8 cellular contexts compared by ENCODE assay signal in the genomic region with DNA sequence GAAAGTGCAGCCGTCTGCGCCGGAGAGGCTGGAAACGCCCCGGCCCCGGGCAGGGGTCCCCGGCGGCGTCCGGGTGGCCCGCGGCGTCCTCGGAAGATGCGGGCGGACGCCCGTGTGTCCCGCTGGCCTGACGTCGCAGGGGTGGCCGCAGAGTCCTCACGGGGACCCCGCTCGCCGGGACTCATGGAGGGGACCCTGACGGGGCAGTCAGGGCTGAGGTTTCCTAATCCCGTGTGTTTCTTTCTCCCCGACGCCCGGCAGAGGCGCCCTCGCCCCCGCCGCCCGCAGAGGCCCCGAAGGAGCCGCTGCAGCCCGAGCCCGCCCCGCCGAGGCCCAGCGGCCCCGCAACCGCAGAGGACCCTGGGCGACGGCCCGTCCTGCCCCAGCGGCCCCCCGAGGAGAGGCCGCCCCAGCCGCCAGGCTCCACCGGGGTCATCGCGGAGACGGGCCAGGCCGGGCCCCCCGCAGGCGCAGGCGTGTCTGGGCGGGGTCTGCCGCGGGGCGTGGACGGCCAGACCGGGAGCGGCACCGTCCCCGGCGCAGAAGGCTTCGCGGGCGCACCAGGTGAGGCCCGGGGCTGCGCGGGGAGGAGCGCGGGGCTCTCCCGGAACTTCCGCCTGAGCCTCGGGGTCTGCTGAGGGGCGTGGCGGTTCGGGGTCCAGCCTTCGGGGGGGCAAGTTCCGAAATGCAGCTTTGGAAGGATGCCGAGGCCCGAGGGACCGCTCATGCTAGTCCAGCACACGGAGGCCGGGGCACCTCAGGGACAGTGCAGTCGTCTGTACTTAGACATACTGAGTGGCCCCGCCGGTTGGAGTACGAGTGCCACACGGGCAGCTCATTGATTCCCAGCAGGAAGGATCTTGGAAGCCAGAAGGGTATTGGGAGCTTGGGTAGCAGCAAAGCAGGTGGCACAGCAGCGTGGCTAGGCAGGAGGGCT. TPM values are rescaled to one million over a fixed set of nuclear protein-coding genes. Genes with fewer than 3 reads are reported as not detected.
A peak's percentile ranks its signal among the peaks of the same experiment; 100 is the strongest.
DNase-seq lines count a peak whose midpoint lies in the region; ATAC-seq and TF ChIP-seq lines count a peak whose summit lies in the region.

No MANE protein-coding gene starts in this region.

- CTCF ChIA-PET in CD8-positive, alpha-beta T cell (lab: Charles Lee): interaction anchor here (0.8 kb wide), 1 partner anchor 222 kb away, joined by 3 read pairs; no protein-coding TSS in a partner anchor
- CTCF ChIA-PET in WTC11 (lab: Charles Lee): interaction anchor here (1.1 to 1.3 kb wide), 2 partner anchors 10 to 12 kb away, joined by 3 to 4 read pairs; no protein-coding TSS in a partner anchor

- POLR2A ChIA-PET in CD8-positive, alpha-beta T cell (lab: Charles Lee): interaction anchor here (0.9 to 1.2 kb wide), 4 partner anchors 9 to 13 kb away, joined by 3 to 4 read pairs (median 4); no protein-coding TSS in a partner anchor
- POLR2A ChIA-PET in WTC11 (lab: Charles Lee): interaction anchor here (0.8 to 1.5 kb wide), 2 partner anchors 9 to 148 kb away, joined by 3 read pairs; no protein-coding TSS in a partner anchor

- peaks cover 10% of the 10 kb centered on the region for H3K36me3 Mint-ChIP-seq in CD8-positive, alpha-beta T cell
- peaks cover 33% of the 10 kb centered on the region for H3K36me3 Mint-ChIP-seq in WTC11
- peaks cover 29% of the 10 kb centered on the region for H3K36me3 Mint-ChIP-seq in stimulated activated naive CD8-positive, alpha-beta T cell treated with anti-CD3 and anti-CD28 coated beads, Interleukin-15, Interleukin-2, amounts not matched to agents 100 ng/mL and 50 ng/mL, for 24 hours (ENCODE audit: low read depth)

- peak overlapping the region; percentile 92 for H3K18ac ChIP-seq in mesendoderm (ENCODE audit: low read length)

- H3K79me1 ChIP-seq in mesendoderm (ENCODE audit: low read length): peaks cover 8% of the 10 kb centered on the region

- H3K4me3 Mint-ChIP-seq in CD8-positive, alpha-beta T cell: peak overlapping the region; percentile 83
- peak overlapping the region; percentile 76 for H3K4me3 Mint-ChIP-seq in WTC11
- H3K4me3 Mint-ChIP-seq in stimulated activated naive CD8-positive, alpha-beta T cell treated with anti-CD3 and anti-CD28 coated beads, Interleukin-15, Interleukin-2, amounts not matched to agents 100 ng/mL and 50 ng/mL, for 24 hours: peak overlapping the region; percentile 87

- no peak overlapping the region for H2BK15ac ChIP-seq in mesendoderm (replicated peaks; ENCODE audit: low read depth)

- no peak overlapping the region for H2BK5ac ChIP-seq in mesendoderm (ENCODE audit: low read length)

- peak overlapping the region; percentile 63 for H3K4me3 ChIP-seq in CD8-positive, alpha-beta T cell (ENCODE audit: low read depth, low read length)
- H3K4me3 ChIP-seq in mesendoderm (ENCODE audit: low read length): peak overlapping the region; percentile 57

- no peaks in the 10 kb centered on the region for H3K9me3 Mint-ChIP-seq in CD8-positive, alpha-beta T cell
- no peaks in the 10 kb centered on the region for H3K9me3 Mint-ChIP-seq in WTC11
- H3K9me3 Mint-ChIP-seq in stimulated activated naive CD8-positive, alpha-beta T cell treated with anti-CD3 and anti-CD28 coated beads, Interleukin-15, Interleukin-2, amounts not matched to agents 100 ng/mL and 50 ng/mL, for 24 hours: no peaks in the 10 kb centered on the region

- peaks cover 4% of the 10 kb centered on the region for H3K36me3 ChIP-seq in CD8-positive, alpha-beta T cell (ENCODE audit: insufficient read depth, low read length)
- H3K36me3 ChIP-seq in mesendoderm (ENCODE audit: control insufficient read depth, insufficient read depth, low read length): peaks cover 2% of the 10 kb centered on the region

- H3K79me2 ChIP-seq in mesendoderm (ENCODE audit: control insufficient read depth, insufficient read depth, low read length): peaks cover 3% of the 10 kb centered on the region

- H3K27me3 Mint-ChIP-seq in CD8-positive, alpha-beta T cell (ENCODE audit: low read depth): no peaks in the 10 kb centered on the region
- peaks cover 7% of the 10 kb centered on the region for H3K27me3 Mint-ChIP-seq in WTC11 (ENCODE audit: low read depth)
- H3K27me3 Mint-ChIP-seq in stimulated activated naive CD8-positive, alpha-beta T cell treated with anti-CD3 and anti-CD28 coated beads, Interleukin-15, Interleukin-2, amounts not matched to agents 100 ng/mL and 50 ng/mL, for 24 hours: no peaks in the 10 kb centered on the region

- no CpG with 5 or more reads among the region's 97 CpGs for WGBS in mesendoderm (ENCODE audit: extremely low coverage, insufficient coverage, low lambda C conversion rate)

- H3K9me3 ChIP-seq in CD8-positive, alpha-beta T cell (ENCODE audit: low read length): no peaks in the 10 kb centered on the region

- DNase-seq in CD8-positive, alpha-beta T cell: peak in 6 of 7 experiments; percentile 26 to 71 (median 42)
- DNase-seq in WTC11 (ENCODE audit: low spot score): peak; percentile 54
- peak; percentile 44 for DNase-seq in dermis blood vessel endothelial cell
- peak; percentile 47 for DNase-seq in mesendoderm

- intact Hi-C loops in CD8-positive, alpha-beta T cell (cut with DNase I, micrococcal nuclease): loop anchor here (2.0 to 5.0 kb wide), 4 partner anchors 24 to 334 kb away; partner anchors contain the start of genes EMILIN2 (in 1 of the 2), METTL4 (in 1 of the 2) and NDC80 (in 1 of the 2)

- H3K4me2 ChIP-seq in mesendoderm (ENCODE audit: low read length): peak overlapping the region; percentile 83

- H3K9ac ChIP-seq in mesendoderm (ENCODE audit: low read length): peak overlapping the region; percentile 90

- H3K4me1 ChIP-seq in CD8-positive, alpha-beta T cell (ENCODE audit: insufficient read depth, low read length): peaks cover 7% of the 10 kb centered on the region
- H3K4me1 ChIP-seq in mesendoderm (ENCODE audit: control insufficient read depth, low read depth, low read length): no peaks in the 10 kb centered on the region

- peak overlapping the region; percentile 77 for H3K27ac Mint-ChIP-seq in CD8-positive, alpha-beta T cell
- H3K27ac Mint-ChIP-seq in WTC11: no peak overlapping the region
- peak overlapping the region; percentile 65 for H3K27ac Mint-ChIP-seq in stimulated activated naive CD8-positive, alpha-beta T cell treated with anti-CD3 and anti-CD28 coated beads, Interleukin-15, Interleukin-2, amounts not matched to agents 100 ng/mL and 50 ng/mL, for 24 hours

- peak overlapping the region; percentile 44 for H3K27ac ChIP-seq in CD8-positive, alpha-beta T cell (ENCODE audit: low read depth, low read length)
- peak overlapping the region; percentile 38 for H3K27ac ChIP-seq in mesendoderm (ENCODE audit: low read depth, low read length)

- peak overlapping the region; percentile 84 for H3K56ac ChIP-seq in mesendoderm (ENCODE audit: low read length)

- H2BK120ac ChIP-seq in mesendoderm (ENCODE audit: low read depth, low read length): no peak overlapping the region

- H3K27me3 ChIP-seq in CD8-positive, alpha-beta T cell (ENCODE audit: insufficient read depth, low read length): no peaks in the 10 kb centered on the region
- no peaks in the 10 kb centered on the region for H3K27me3 ChIP-seq in mesendoderm (ENCODE audit: insufficient read depth, low read length, poor library complexity)

- H3K4ac ChIP-seq in mesendoderm (ENCODE audit: low read depth, low read length): peak overlapping the region; percentile 84

- ATAC-seq in CD8-positive, alpha-beta T cell: peak; percentile 71
- ATAC-seq in GM19372 (IDR thresholded peaks at IDR 0.05; ENCODE audit: low read depth, unreplicated experiment) (peak; percentile 54), HG03521 (IDR thresholded peaks at IDR 0.05; ENCODE audit: unreplicated experiment) (peak; percentile 45), WTC11 (peak; percentile 76), HG03439 (IDR thresholded peaks at IDR 0.05; ENCODE audit: unreplicated experiment) (no peak)

- H4K5ac ChIP-seq in mesendoderm (ENCODE audit: low read length): no peak overlapping the region

- peaks cover 17% of the 10 kb centered on the region for H3K4me1 Mint-ChIP-seq in CD8-positive, alpha-beta T cell (ENCODE audit: low read depth)
- H3K4me1 Mint-ChIP-seq in WTC11: peaks cover 8% of the 10 kb centered on the region
- peaks cover 21% of the 10 kb centered on the region for H3K4me1 Mint-ChIP-seq in stimulated activated naive CD8-positive, alpha-beta T cell treated with anti-CD3 and anti-CD28 coated beads, Interleukin-15, Interleukin-2, amounts not matched to agents 100 ng/mL and 50 ng/mL, for 24 hours (ENCODE audit: low read depth)

- no peak overlapping the region for H2AK5ac ChIP-seq in mesendoderm (ENCODE audit: low read length)

- peak overlapping the region; percentile 92 for H3K23ac ChIP-seq in mesendoderm (ENCODE audit: low read length)

- TF ChIP-seq CTCF in CD8-positive, alpha-beta T cell (IDR thresholded peaks at IDR 0.05): peak; percentile 28
- no peak for TF ChIP-seq CTCF in WTC11 (IDR thresholded peaks at IDR 0.05)

- peak overlapping the region; percentile 83 for H4K8ac ChIP-seq in mesendoderm (ENCODE audit: low read depth, low read length)

TF ChIP-seq in WTC11, 78 proteins besides CTCF, POLR2A, EP300 and RAD21 (continues in another document):
- TF ChIP-seq TCF7 (CRISPR knock-in tag; IDR thresholded peaks at IDR 0.05; ENCODE audit: low read depth): no peak
- TF ChIP-seq, protein P1, sequence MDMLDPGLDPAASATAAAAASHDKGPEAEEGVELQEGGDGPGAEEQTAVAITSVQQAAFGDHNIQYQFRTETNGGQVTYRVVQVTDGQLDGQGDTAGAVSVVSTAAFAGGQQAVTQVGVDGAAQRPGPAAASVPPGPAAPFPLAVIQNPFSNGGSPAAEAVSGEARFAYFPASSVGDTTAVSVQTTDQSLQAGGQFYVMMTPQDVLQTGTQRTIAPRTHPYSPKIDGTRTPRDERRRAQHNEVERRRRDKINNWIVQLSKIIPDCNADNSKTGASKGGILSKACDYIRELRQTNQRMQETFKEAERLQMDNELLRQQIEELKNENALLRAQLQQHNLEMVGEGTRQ (CRISPR knock-in tag; IDR thresholded peaks at IDR 0.05): peak; percentile 24; the same call in 1 of the 2 replicates
- TF ChIP-seq ETV6 (CRISPR knock-in tag; IDR thresholded peaks at IDR 0.05): peak; percentile 61; the same call in 1 of the 2 replicates
- TF ChIP-seq ZNF138 (CRISPR knock-in tag; conservative IDR thresholded peaks at IDR 0.05): 0 out of 2 replicates have a peak, but pooled peaks have one; percentile 60
- TF ChIP-seq CBFB (CRISPR knock-in tag; IDR thresholded peaks at IDR 0.05; ENCODE audit: low read depth): peak; percentile 74; the same call in 1 of the 2 replicates
- TF ChIP-seq ZNF423 (CRISPR knock-in tag; IDR thresholded peaks at IDR 0.05): peak; percentile 51; the same call in 1 of the 2 replicates
- 0 out of 2 replicates have a peak, but pooled peaks have one; percentile 36 for TF ChIP-seq ZNF232 (CRISPR knock-in tag; IDR thresholded peaks at IDR 0.05)
- peak; percentile 25; the same call in 1 of the 2 replicates for TF ChIP-seq CREM (CRISPR knock-in tag; IDR thresholded peaks at IDR 0.05)
- TF ChIP-seq ZBTB21 (CRISPR knock-in tag; IDR thresholded peaks at IDR 0.05; ENCODE audit: borderline replicate concordance): no peak
- no peak for TF ChIP-seq NFYB (CRISPR knock-in tag; conservative IDR thresholded peaks at IDR 0.05; ENCODE audit: low read depth)

RNA-seq across cellular contexts. Expression of gene EMILIN2, which starts 60.0 kb away (rescaled TPM):
- total RNA-seq in CD8-positive, alpha-beta T cell: 1 to 10 TPM; 1.6 to 1.7 TPM
- total RNA-seq in WTC11 (2021) (11.7 to 13.0 TPM (median 11.8 TPM) in 3 replicates), dermis blood vessel endothelial cell (4.4 and 8.7 TPM in 2 replicates)
- 7.1 TPM for polyA plus RNA-seq in mesendoderm (2013, experiment 1 of 2)
- 6.9 TPM for polyA plus RNA-seq in mesendoderm (2013, experiment 2 of 2)
